In the genomic region with DNA sequence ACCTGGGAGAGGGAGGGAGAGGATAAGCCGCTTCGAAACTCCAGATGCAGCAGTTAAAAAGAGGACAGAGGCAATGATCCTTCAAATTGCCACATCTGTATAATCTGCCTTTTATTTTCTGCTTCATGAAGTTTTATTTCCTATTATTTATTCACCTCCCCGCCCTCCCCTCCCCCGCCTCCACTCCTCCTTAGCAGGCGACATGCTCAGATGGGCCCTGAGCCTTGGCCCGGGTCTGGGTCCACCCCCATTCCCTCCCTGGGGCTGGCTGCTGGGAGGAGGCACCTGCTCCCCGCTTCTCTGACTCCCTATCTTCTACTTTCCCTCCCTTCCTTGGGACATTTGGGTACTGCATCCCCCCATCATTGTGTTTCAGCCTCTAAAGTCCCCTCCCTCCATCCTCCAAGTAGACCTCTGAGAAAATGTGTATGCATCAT, we compare ENCODE assay signal across 28 cellular contexts. TPM values are rescaled to one million over a fixed set of nuclear protein-coding genes. Genes with fewer than 3 reads are reported as not detected.
DNase-seq lines count a peak whose midpoint lies in the region; ATAC-seq, FAIRE-seq and TF ChIP-seq lines count a peak whose summit lies in the region.
"Had no signal": no experiment of that assay in that cellular context is flagged by ENCODE, and none has a peak within 500 bp of the region (broad histone marks: within the 10 kb centered on the region; RNA-seq: fewer than 3 reads in every experiment).

No MANE protein-coding gene starts in this region.

- 0 out of 2 replicates have a peak overlapping the region, but pooled peaks have one; percentile 4 for H3K18ac ChIP-seq in H1 (ENCODE audit: extremely low read depth, low read length)

- intact Hi-C loops in aorta (cut with DNase I), result loop anchor here in 1 of 2 donors (5.0 kb wide), 1 partner anchor 157 kb away; no protein-coding TSS in a partner anchor
- intact Hi-C loops in activated CD4-positive, alpha-beta memory T cell treated with anti-CD3 and anti-CD28 coated beads for 36 hours (cut with micrococcal nuclease), result no loop called here

- H3K9me3 Mint-ChIP-seq in activated naive CD8-positive, alpha-beta T cell treated with anti-CD3 and anti-CD28 coated beads, Interleukin-2, amount 10 ng/mL, durations not matched to agents 7 days and 5 days, result no peaks in the 10 kb centered on the region
- H3K9me3 Mint-ChIP-seq in activated naive CD8-positive, alpha-beta T cell treated with anti-CD3 and anti-CD28 coated beads, Interleukin-2, amount 50 U/mL, for 24 hours, result no peaks in the 10 kb centered on the region
- no peaks in the 10 kb centered on the region for H3K9me3 Mint-ChIP-seq in neural crest cell
- no peaks in the 10 kb centered on the region for H3K9me3 Mint-ChIP-seq in activated CD4-positive, alpha-beta memory T cell treated with anti-CD3 and anti-CD28 coated beads for 36 hours
- H3K9me3 Mint-ChIP-seq: activated naive CD4-positive, alpha-beta T cell treated with anti-CD3 and anti-CD28 coated beads, Interleukin-2, amount 50 U/mL, for 24 hours; activated T-helper 1 cell treated with anti-CD3 and anti-CD28 coated beads, Interleukin-12 subunit alpha, Interleukin-12 subunit beta, Interleukin-2, Interleukin-4 antibody, amounts not matched to agents 30 ng/mL and 10 ng/mL and 1 ng/mL, durations not matched to agents 14 hours and 24 hours and 36 hours; H9; mesothelial cell of epicardium; natural killer cell; T-helper 2 cell treated with Interferon-gamma antibody and Interleukin-4, amounts not matched to agents 5 μg/mL and 100 μg/mL, for 36 hours had no signal

- no peak overlapping the region for H3K4ac ChIP-seq in H1 (replicated peaks; ENCODE audit: insufficient read length, low read depth, low read length)

- no peak overlapping the region for H3K4me2 ChIP-seq in H1 (ENCODE audit: insufficient read depth in 1 of 2, low read depth in 2 of 2, low read length in 2 of 2)
- H3K4me2 ChIP-seq: hepatocyte had no signal

- H3K14ac ChIP-seq in H1 (ENCODE audit: insufficient read length), result no peak overlapping the region

- no peak overlapping the region for H2BK12ac ChIP-seq in H1 (ENCODE audit: low read depth, low read length)

- H3K9ac ChIP-seq in H1 (replicated peaks in 1 of 4; ENCODE audit: extremely low read depth in 1 of 4, low read depth in 3 of 4, low read length in 3 of 4), result no peak overlapping the region

- DNase-seq in activated naive CD8-positive, alpha-beta T cell treated with anti-CD3 and anti-CD28 coated beads, Interleukin-2, amount 10 ng/mL, durations not matched to agents 7 days and 5 days, result no peak
- no peak for DNase-seq in activated naive CD8-positive, alpha-beta T cell treated with anti-CD3 and anti-CD28 coated beads, Interleukin-2, amount 50 U/mL, for 24 hours
- DNase-seq in H1 (ENCODE audit: low read depth in 1 of 2, low spot score in 2 of 2), result no peak
- DNase-seq in neural crest cell (ENCODE audit: low read depth, low spot score), result no peak
- peak; percentile 17 to 39 for DNase-seq in aorta
- DNase-seq in activated CD4-positive, alpha-beta memory T cell treated with anti-CD3 and anti-CD28 coated beads for 36 hours, result no peak
- no peak for DNase-seq in stimulated activated CD4-positive, alpha-beta T cell treated with anti-CD3 and anti-CD28 coated beads, Interleukin-12 subunit alpha, Interleukin-12 subunit beta, amount 100 ng/mL, for 4 hours
- DNase-seq: BE2C, cerebellar nuclear complex, erythroblast, H9, left ventricle myocardium inferior, natural killer cell, NCI-H1092, NCI-H187, NCI-H748 treated with DMSO at 0.1 percent for 48 hours, RPMI8226, stomach, trophoblast cell had no signal

- H3K4me3 ChIP-seq in H1 (ENCODE audit: extremely low read depth in 1 of 4, insufficient read depth in 2 of 4, low read depth in 3 of 4, low read length in 4 of 4), result no peak overlapping the region
- H3K4me3 ChIP-seq in aorta (ENCODE audit: low read length in 2 of 2), result no peak overlapping the region
- H3K4me3 ChIP-seq: hepatocyte, left ventricle myocardium inferior, stomach had no signal

- no peak overlapping the region for H2AFZ ChIP-seq in H1 (ENCODE audit: low read length)
- H2AFZ ChIP-seq: hepatocyte had no signal

- ATAC-seq in activated naive CD8-positive, alpha-beta T cell treated with anti-CD3 and anti-CD28 coated beads, Interleukin-2, amount 10 ng/mL, durations not matched to agents 7 days and 5 days (ENCODE audit: low read depth), result no peak
- no peak for ATAC-seq in activated naive CD8-positive, alpha-beta T cell treated with anti-CD3 and anti-CD28 coated beads, Interleukin-2, amount 50 U/mL, for 24 hours
- ATAC-seq in aorta (ENCODE audit: low FRiP score) (no peak), HG02885 (IDR thresholded peaks at IDR 0.05; ENCODE audit: poor library complexity, unreplicated experiment) (no peak)
- ATAC-seq: natural killer cell, sciatic nerve had no signal

- H3K27me3 Mint-ChIP-seq in activated naive CD8-positive, alpha-beta T cell treated with anti-CD3 and anti-CD28 coated beads, Interleukin-2, amount 10 ng/mL, durations not matched to agents 7 days and 5 days, result no peaks in the 10 kb centered on the region
- H3K27me3 Mint-ChIP-seq in activated naive CD8-positive, alpha-beta T cell treated with anti-CD3 and anti-CD28 coated beads, Interleukin-2, amount 50 U/mL, for 24 hours, result no peaks in the 10 kb centered on the region
- H3K27me3 Mint-ChIP-seq in neural crest cell (ENCODE audit: low read depth), result no peaks in the 10 kb centered on the region
- no peaks in the 10 kb centered on the region for H3K27me3 Mint-ChIP-seq in activated CD4-positive, alpha-beta memory T cell treated with anti-CD3 and anti-CD28 coated beads for 36 hours
- H3K27me3 Mint-ChIP-seq: activated naive CD4-positive, alpha-beta T cell treated with anti-CD3 and anti-CD28 coated beads, Interleukin-2, amount 50 U/mL, for 24 hours had no signal

- H3K23me2 ChIP-seq in H1 (ENCODE audit: low read depth, low read length), result no peaks in the 10 kb centered on the region

- H3K27me3 ChIP-seq in H1 (replicated peaks in 1 of 4; ENCODE audit: control insufficient read depth in 3 of 4, extremely low read depth in 1 of 4, insufficient read depth in 3 of 4, low read length in 3 of 4), result peaks cover 0 to 3% (median 0%) of the 10 kb centered on the region in 4 experiments; a peak in 1 of 7 replicates
- no peaks in the 10 kb centered on the region for H3K27me3 ChIP-seq in aorta (ENCODE audit: control insufficient read depth in 1 of 2, insufficient read depth in 2 of 2, low read length in 1 of 2)
- H3K27me3 ChIP-seq: BE2C, hepatocyte, stomach had no signal

- H3K36me3 ChIP-seq in H1 (ENCODE audit: control insufficient read depth in 2 of 4, insufficient read depth in 4 of 4, low read length in 3 of 4) (no peaks in the 10 kb centered on the region), aorta (ENCODE audit: control insufficient read depth in 1 of 2, insufficient read depth in 2 of 2, low read length in 1 of 2) (no peaks in the 10 kb centered on the region)
- H3K36me3 ChIP-seq: BE2C, left ventricle myocardium inferior, stomach had no signal

- no peak overlapping the region for H4K91ac ChIP-seq in H1 (replicated peaks; ENCODE audit: insufficient read length, low read length)

- no peak overlapping the region for H2AK5ac ChIP-seq in H1 (ENCODE audit: low read depth, low read length)

- no peak overlapping the region for H3K56ac ChIP-seq in H1 (replicated peaks; ENCODE audit: insufficient read length, low read depth, low read length)

- H3K79me1 ChIP-seq in H1 (ENCODE audit: low read depth, low read length), result no peaks in the 10 kb centered on the region

- H3K79me2 ChIP-seq in H1 (ENCODE audit: control insufficient read depth in 1 of 2, insufficient read depth in 2 of 2, low read length in 2 of 2), result no peaks in the 10 kb centered on the region
- H3K79me2 ChIP-seq: hepatocyte had no signal

- H4K5ac ChIP-seq in H1 (ENCODE audit: insufficient read length, low read depth, low read length), result no peak overlapping the region

- peaks cover 2% of the 10 kb centered on the region for H3K36me3 Mint-ChIP-seq in activated naive CD8-positive, alpha-beta T cell treated with anti-CD3 and anti-CD28 coated beads, Interleukin-2, amount 10 ng/mL, durations not matched to agents 7 days and 5 days
- no peaks in the 10 kb centered on the region for H3K36me3 Mint-ChIP-seq in activated naive CD8-positive, alpha-beta T cell treated with anti-CD3 and anti-CD28 coated beads, Interleukin-2, amount 50 U/mL, for 24 hours (ENCODE audit: low read depth)
- H3K36me3 Mint-ChIP-seq in neural crest cell (ENCODE audit: low read depth), result no peaks in the 10 kb centered on the region
- no peaks in the 10 kb centered on the region for H3K36me3 Mint-ChIP-seq in activated CD4-positive, alpha-beta memory T cell treated with anti-CD3 and anti-CD28 coated beads for 36 hours
- H3K36me3 Mint-ChIP-seq: activated naive CD4-positive, alpha-beta T cell treated with anti-CD3 and anti-CD28 coated beads, Interleukin-2, amount 50 U/mL, for 24 hours; mesothelial cell of epicardium; natural killer cell had no signal

- TF ChIP-seq CTCF in H1 (IDR thresholded peaks at IDR 0.05; ENCODE audit: control extremely low read depth in 1 of 3, insufficient read depth in 1 of 3, low read depth in 1 of 3, low read length in 3 of 3), result no peak
- TF ChIP-seq CTCF in neural crest cell (conservative IDR thresholded peaks at IDR 0.05), result no peak

- no peaks in the 10 kb centered on the region for H4K20me1 ChIP-seq in H1 (replicated peaks in 1 of 2; ENCODE audit: control insufficient read depth in 1 of 2, insufficient read depth in 2 of 2, low read length in 2 of 2)

- H3K23ac ChIP-seq in H1 (ENCODE audit: insufficient read length), result no peak overlapping the region

- TF ChIP-seq RAD21 in H1 (IDR thresholded peaks at IDR 0.05 in 1 of 2, conservative IDR thresholded peaks at IDR 0.05 in 1 of 2; ENCODE audit: low read depth in 2 of 2, low read length in 2 of 2), result no peak

- H2BK120ac ChIP-seq in H1 (replicated peaks; ENCODE audit: low read depth, low read length), result no peak overlapping the region

- TF ChIP-seq EP300 in H1 (IDR thresholded peaks at IDR 0.05; ENCODE audit: borderline replicate concordance in 1 of 2, low read depth in 2 of 2, low read length in 2 of 2), result no peak

- H3K9me3 ChIP-seq in H1 (ENCODE audit: insufficient read depth in 2 of 2, low read depth in 1 of 2, low read length in 1 of 2) (no peaks in the 10 kb centered on the region), aorta (ENCODE audit: control insufficient read depth, low read length) (no peaks in the 10 kb centered on the region)
- H3K9me3 ChIP-seq: BE2C, left ventricle myocardium inferior, stomach had no signal

- peaks cover 20% of the 10 kb centered on the region for H3K4me1 Mint-ChIP-seq in activated naive CD8-positive, alpha-beta T cell treated with anti-CD3 and anti-CD28 coated beads, Interleukin-2, amount 10 ng/mL, durations not matched to agents 7 days and 5 days
- peaks cover 2% of the 10 kb centered on the region for H3K4me1 Mint-ChIP-seq in activated naive CD8-positive, alpha-beta T cell treated with anti-CD3 and anti-CD28 coated beads, Interleukin-2, amount 50 U/mL, for 24 hours
- peaks cover 22% of the 10 kb centered on the region for H3K4me1 Mint-ChIP-seq in neural crest cell
- no peaks in the 10 kb centered on the region for H3K4me1 Mint-ChIP-seq in activated CD4-positive, alpha-beta memory T cell treated with anti-CD3 and anti-CD28 coated beads for 36 hours (ENCODE audit: low read depth)

- no peak overlapping the region for H3K4me3 Mint-ChIP-seq in activated naive CD8-positive, alpha-beta T cell treated with anti-CD3 and anti-CD28 coated beads, Interleukin-2, amount 10 ng/mL, durations not matched to agents 7 days and 5 days
- no peak overlapping the region for H3K4me3 Mint-ChIP-seq in activated naive CD8-positive, alpha-beta T cell treated with anti-CD3 and anti-CD28 coated beads, Interleukin-2, amount 50 U/mL, for 24 hours
- H3K4me3 Mint-ChIP-seq in neural crest cell, result no peak overlapping the region
- no peak overlapping the region for H3K4me3 Mint-ChIP-seq in activated CD4-positive, alpha-beta memory T cell treated with anti-CD3 and anti-CD28 coated beads for 36 hours
- H3K4me3 Mint-ChIP-seq: activated naive CD4-positive, alpha-beta T cell treated with anti-CD3 and anti-CD28 coated beads, Interleukin-2, amount 50 U/mL, for 24 hours; activated T-helper 1 cell treated with anti-CD3 and anti-CD28 coated beads, Interleukin-12 subunit alpha, Interleukin-12 subunit beta, Interleukin-2, Interleukin-4 antibody, amounts not matched to agents 30 ng/mL and 10 ng/mL and 1 ng/mL, durations not matched to agents 14 hours and 24 hours and 36 hours; H9; mesothelial cell of epicardium; natural killer cell; T-helper 2 cell treated with Interferon-gamma antibody and Interleukin-4, amounts not matched to agents 5 μg/mL and 100 μg/mL, for 36 hours had no signal

- no peak overlapping the region for H2BK15ac ChIP-seq in H1 (ENCODE audit: low read length)

- peak overlapping the region; percentile 71 for H3K27ac Mint-ChIP-seq in activated naive CD8-positive, alpha-beta T cell treated with anti-CD3 and anti-CD28 coated beads, Interleukin-2, amount 10 ng/mL, durations not matched to agents 7 days and 5 days
- no peak overlapping the region for H3K27ac Mint-ChIP-seq in activated naive CD8-positive, alpha-beta T cell treated with anti-CD3 and anti-CD28 coated beads, Interleukin-2, amount 50 U/mL, for 24 hours
- peak overlapping the region; percentile 91 for H3K27ac Mint-ChIP-seq in neural crest cell (ENCODE audit: unreplicated experiment)
- no peak overlapping the region for H3K27ac Mint-ChIP-seq in activated CD4-positive, alpha-beta memory T cell treated with anti-CD3 and anti-CD28 coated beads for 36 hours
- H3K27ac Mint-ChIP-seq: activated naive CD4-positive, alpha-beta T cell treated with anti-CD3 and anti-CD28 coated beads, Interleukin-2, amount 50 U/mL, for 24 hours; activated T-helper 1 cell treated with anti-CD3 and anti-CD28 coated beads, Interleukin-12 subunit alpha, Interleukin-12 subunit beta, Interleukin-2, Interleukin-4 antibody, amounts not matched to agents 30 ng/mL and 10 ng/mL and 1 ng/mL, durations not matched to agents 14 hours and 24 hours and 36 hours; natural killer cell; T-helper 2 cell treated with Interferon-gamma antibody and Interleukin-4, amounts not matched to agents 5 μg/mL and 100 μg/mL, for 36 hours had no signal

- CTCF ChIA-PET in H1 (lab: Charles Lee; ENCODE audit: partially characterized antibody), result interaction anchor here (1.0 to 5.1 kb wide), 6 partner anchors 7 to 180 kb away, joined by 3 to 43 read pairs (median 5); no protein-coding TSS in a partner anchor
- CTCF ChIA-PET in activated CD4-positive, alpha-beta memory T cell treated with anti-CD3 and anti-CD28 coated beads for 36 hours (lab: Charles Lee), result no interaction called here

- POLR2A ChIA-PET in activated naive CD8-positive, alpha-beta T cell treated with anti-CD3 and anti-CD28 coated beads, Interleukin-2, amount 10 ng/mL, durations not matched to agents 7 days and 5 days (lab: Charles Lee), result no interaction called here
- POLR2A ChIA-PET in H1 (lab: Charles Lee; ENCODE audit: partially characterized antibody), result no interaction called here
- POLR2A ChIA-PET in activated CD4-positive, alpha-beta memory T cell treated with anti-CD3 and anti-CD28 coated beads for 36 hours (lab: Charles Lee), result no interaction called here

- H3K27ac ChIP-seq in H1 (ENCODE audit: low read depth, low read length), result no peak overlapping the region
- no peak overlapping the region for H3K27ac ChIP-seq in aorta (ENCODE audit: low read depth in 1 of 2, low read length in 2 of 2)
- H3K27ac ChIP-seq: hepatocyte, HL-60, left ventricle myocardium inferior had no signal

- no peak for FAIRE-seq in H1 (lab: Jason Lieb, UNC)
- FAIRE-seq: frontal cortex had no signal

- H2BK20ac ChIP-seq in H1 (ENCODE audit: low read length), result no peak overlapping the region

- no peak overlapping the region for H4K8ac ChIP-seq in H1 (ENCODE audit: extremely low read depth, insufficient read depth, low read length)

- peaks cover 0 to 2% (median 0%) of the 10 kb centered on the region in 4 experiments; a peak in 2 of 7 replicates for H3K4me1 ChIP-seq in H1 (replicated peaks in 1 of 4; ENCODE audit: control insufficient read depth in 3 of 4, insufficient read depth in 4 of 4, low read length in 3 of 4)
- H3K4me1 ChIP-seq in aorta (ENCODE audit: control insufficient read depth in 1 of 2, insufficient read depth in 2 of 2, low read length in 2 of 2), result no peaks in the 10 kb centered on the region
- H3K4me1 ChIP-seq: BE2C had no signal

- WGBS in H1 (ENCODE audit: extremely low coverage in 1 of 2, insufficient coverage in 1 of 2, insufficient read length in 1 of 2, insufficient replicate concordance in 2 of 2, low coverage in 1 of 2, low lambda C conversion rate in 2 of 2, missing lambda C conversion rate in 1 of 2), 2 experiments, result no CpG with 5 or more reads among the region's 7 CpGs
- WGBS in aorta, 2 donors, result 88 to 90% methylated on average over 7 of the region's 7 CpGs

- no peak for TF ChIP-seq POLR2A in H1 (IDR thresholded peaks at IDR 0.05; ENCODE audit: control extremely low read depth in 1 of 2, low read depth in 2 of 2, low read length in 2 of 2)

- H2BK5ac ChIP-seq in H1 (ENCODE audit: low read depth, low read length), result no peak overlapping the region

RNA-seq across cellular contexts. Expression of gene PSD4, which starts 36.1 kb away (rescaled TPM):
- total RNA-seq in activated naive CD8-positive, alpha-beta T cell treated with anti-CD3 and anti-CD28 coated beads, Interleukin-2, amount 10 ng/mL, durations not matched to agents 7 days and 5 days, result 100 to 1,000 TPM; 361 to 385 TPM
- total RNA-seq in H1 (2021; fragmentation: NEBNext Ultra II Directional; extraction: Animal tissue kit (Norgen Biotek cat#: 25700)), result 1.2 and 1.3 TPM in 2 replicates
- polyA plus RNA-seq in H1 (2011; rRNA removed) (0.53 and 0.93 TPM in 2 replicates), aorta (1 to 10 TPM in 1 of 2 donors, under 1 TPM in 1; 0.79 to 3.5 TPM)
- polyA plus RNA-seq in H1 (2011; cell fraction: cytosol; rRNA removed), result 0.69 TPM
- 2.1 TPM for polyA plus RNA-seq in H1 (2011; cell fraction: nucleus; rRNA removed)
- polyA plus RNA-seq in H1 (2012, experiment 1 of 2), result 0.57 to 1.2 TPM (median 0.92 TPM) in 4 replicates
- 0.73 TPM for polyA plus RNA-seq in H1 (2012, experiment 2 of 2)
- 0.71 TPM for polyA plus RNA-seq in H1 (2013, experiment 1 of 2)
- 0.50 TPM for polyA plus RNA-seq in H1 (2013, experiment 2 of 2)
- polyA minus RNA-seq in H1 (2011; rRNA and poly(A)+ RNA removed), result 0.41 and 1.4 TPM in 2 replicates
- not detected for polyA minus RNA-seq in H1 (2011; cell fraction: cytosol; rRNA and poly(A)+ RNA removed)
- 0.70 TPM for polyA minus RNA-seq in H1 (2011; cell fraction: nucleus; rRNA and poly(A)+ RNA removed)
- total RNA-seq in neural crest cell (2.4 and 2.9 TPM in 2 replicates), aorta (10 to 100 TPM in 1 of 2 donors, 1 to 10 TPM in 1; 9.5 to 17.8 TPM)
- total RNA-seq in activated CD4-positive, alpha-beta memory T cell treated with anti-CD3 and anti-CD28 coated beads for 36 hours, result 100 to 1,000 TPM; 156 to 170 TPM

Comparison
In these comparisons a context has a peak if more than half of its experiments do, and no peak if none do; other contexts are left out.
1. H3K27ac Mint-ChIP-seq: peak in activated naive CD8-positive, alpha-beta T cell treated with anti-CD3 and anti-CD28 coated beads, Interleukin-2, amount 10 ng/mL, durations not matched to agents 7 days and 5 days (single experiment) and neural crest cell (single experiment); none in activated naive CD8-positive, alpha-beta T cell treated with anti-CD3 and anti-CD28 coated beads, Interleukin-2, amount 50 U/mL, for 24 hours (single experiment) and activated CD4-positive, alpha-beta memory T cell treated with anti-CD3 and anti-CD28 coated beads for 36 hours (single experiment).
2. DNase-seq: peak in aorta (2 of 2); none in activated naive CD8-positive, alpha-beta T cell treated with anti-CD3 and anti-CD28 coated beads, Interleukin-2, amount 10 ng/mL, durations not matched to agents 7 days and 5 days (single experiment), activated naive CD8-positive, alpha-beta T cell treated with anti-CD3 and anti-CD28 coated beads, Interleukin-2, amount 50 U/mL, for 24 hours (single experiment), H1 (0 of 2), neural crest cell (single experiment), activated CD4-positive, alpha-beta memory T cell treated with anti-CD3 and anti-CD28 coated beads for 36 hours (single experiment) and stimulated activated CD4-positive, alpha-beta T cell treated with anti-CD3 and anti-CD28 coated beads, Interleukin-12 subunit alpha, Interleukin-12 subunit beta, amount 100 ng/mL, for 4 hours (single experiment).
3. RNA of gene PSD4, which starts 36.1 kb away (total RNA-seq): 361 to 385 TPM in activated naive CD8-positive, alpha-beta T cell treated with anti-CD3 and anti-CD28 coated beads, Interleukin-2, amount 10 ng/mL, durations not matched to agents 7 days and 5 days and 156 to 170 TPM in activated CD4-positive, alpha-beta memory T cell treated with anti-CD3 and anti-CD28 coated beads for 36 hours; 9.5 to 17.8 TPM in aorta, 2.4 to 2.9 TPM in neural crest cell and 1.2 to 1.3 TPM in H1; every median in the first group is over 4 times any median in the second.